8 cellular contexts compared by ENCODE assay signal in genomic region chr4:38856524-38857337, GRCh38. TPM values are rescaled to one million over a fixed set of nuclear protein-coding genes. Genes with fewer than 3 reads are reported as not detected.
DNase-seq lines count a peak whose midpoint lies in the region; ATAC-seq and TF ChIP-seq lines count a peak whose summit lies in the region.

A gene with protein sequence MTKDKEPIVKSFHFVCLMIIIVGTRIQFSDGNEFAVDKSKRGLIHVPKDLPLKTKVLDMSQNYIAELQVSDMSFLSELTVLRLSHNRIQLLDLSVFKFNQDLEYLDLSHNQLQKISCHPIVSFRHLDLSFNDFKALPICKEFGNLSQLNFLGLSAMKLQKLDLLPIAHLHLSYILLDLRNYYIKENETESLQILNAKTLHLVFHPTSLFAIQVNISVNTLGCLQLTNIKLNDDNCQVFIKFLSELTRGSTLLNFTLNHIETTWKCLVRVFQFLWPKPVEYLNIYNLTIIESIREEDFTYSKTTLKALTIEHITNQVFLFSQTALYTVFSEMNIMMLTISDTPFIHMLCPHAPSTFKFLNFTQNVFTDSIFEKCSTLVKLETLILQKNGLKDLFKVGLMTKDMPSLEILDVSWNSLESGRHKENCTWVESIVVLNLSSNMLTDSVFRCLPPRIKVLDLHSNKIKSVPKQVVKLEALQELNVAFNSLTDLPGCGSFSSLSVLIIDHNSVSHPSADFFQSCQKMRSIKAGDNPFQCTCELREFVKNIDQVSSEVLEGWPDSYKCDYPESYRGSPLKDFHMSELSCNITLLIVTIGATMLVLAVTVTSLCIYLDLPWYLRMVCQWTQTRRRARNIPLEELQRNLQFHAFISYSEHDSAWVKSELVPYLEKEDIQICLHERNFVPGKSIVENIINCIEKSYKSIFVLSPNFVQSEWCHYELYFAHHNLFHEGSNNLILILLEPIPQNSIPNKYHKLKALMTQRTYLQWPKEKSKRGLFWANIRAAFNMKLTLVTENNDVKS (minus strand): TSS chr4:38856817. CDS start chr4:38829473, 27,344 bp downstream.

- H3K4me1 ChIP-seq in skeletal muscle satellite cell (ENCODE audit: control insufficient read depth, insufficient read depth, low read length) = peaks cover 22% of the 10 kb centered on the region

- no peaks in the 10 kb centered on the region for H3K9me3 ChIP-seq in skeletal muscle satellite cell (replicated peaks; ENCODE audit: low read length)

- no peaks in the 10 kb centered on the region for H3K36me3 ChIP-seq in skeletal muscle satellite cell (ENCODE audit: insufficient read depth, low read length)

- H3K27me3 ChIP-seq in skeletal muscle satellite cell (ENCODE audit: control insufficient read depth, insufficient read depth, low read length) = no peaks in the 10 kb centered on the region

- WGBS in adipose tissue, 3 donors = 9 to 22% (median 19%) methylated on average over 8 of the region's 8 CpGs

- peak; percentile 65 for TF ChIP-seq RAD21 in Ishikawa (IDR thresholded peaks at IDR 0.05; ENCODE audit: low read depth)

- H3K4me3 ChIP-seq in skeletal muscle satellite cell (ENCODE audit: low read length) = peak within 1 kb of the TSS; percentile 58

- intact Hi-C loops in left ventricle myocardium superior (cut with micrococcal nuclease) = no loop called here

- ATAC-seq in GM19023 (IDR thresholded peaks at IDR 0.05; ENCODE audit: unreplicated experiment) (peak; percentile 46), left ventricle myocardium superior (peak; percentile 59)

- no peak for TF ChIP-seq EP300 in Ishikawa (IDR thresholded peaks at IDR 0.05; ENCODE audit: borderline replicate concordance)

- peak within 1 kb of the TSS; percentile 70 for H3K9ac ChIP-seq in skeletal muscle satellite cell (ENCODE audit: low read depth, low read length)

- H3K4me2 ChIP-seq in skeletal muscle satellite cell (ENCODE audit: low read length) = peak within 1 kb of the TSS; percentile 77

- H3K27ac ChIP-seq in adipose tissue (ENCODE audit: low read depth, low read length) = peak within 1 kb of the TSS; percentile 72

- DNase-seq in Ammon's horn (ENCODE audit: low spot score) (peak; percentile 49), SKM-1 (lab: John Stamatoyannopoulos, UW; ENCODE audit: unreplicated experiment) (peak; percentile 78), left ventricle myocardium superior (no peak), foreskin melanocyte (no peak)

TF ChIP-seq in Ishikawa, 13 proteins besides CTCF, POLR2A, EP300 and RAD21:
- TF ChIP-seq YY1 (IDR thresholded peaks at IDR 0.05; ENCODE audit: low read depth) (no peak), ZBTB7A (IDR thresholded peaks at IDR 0.05; ENCODE audit: low read depth) (no peak), NFIC (IDR thresholded peaks at IDR 0.05) (no peak), EGR1 (IDR thresholded peaks at IDR 0.05) (no peak), TEAD4 (IDR thresholded peaks at IDR 0.05) (no peak), USF1 (IDR thresholded peaks at IDR 0.05) (no peak), CREB1 (IDR thresholded peaks at IDR 0.05; ENCODE audit: low read depth) (no peak), TAF1 (IDR thresholded peaks at IDR 0.05; ENCODE audit: low read depth) (no peak), CEBPB (IDR thresholded peaks at IDR 0.05) (no peak), FOXM1 (IDR thresholded peaks at IDR 0.05; ENCODE audit: borderline replicate concordance, low read depth) (no peak), TCF12 (IDR thresholded peaks at IDR 0.05; ENCODE audit: low read depth) (no peak)
- TF ChIP-seq, protein P1, sequence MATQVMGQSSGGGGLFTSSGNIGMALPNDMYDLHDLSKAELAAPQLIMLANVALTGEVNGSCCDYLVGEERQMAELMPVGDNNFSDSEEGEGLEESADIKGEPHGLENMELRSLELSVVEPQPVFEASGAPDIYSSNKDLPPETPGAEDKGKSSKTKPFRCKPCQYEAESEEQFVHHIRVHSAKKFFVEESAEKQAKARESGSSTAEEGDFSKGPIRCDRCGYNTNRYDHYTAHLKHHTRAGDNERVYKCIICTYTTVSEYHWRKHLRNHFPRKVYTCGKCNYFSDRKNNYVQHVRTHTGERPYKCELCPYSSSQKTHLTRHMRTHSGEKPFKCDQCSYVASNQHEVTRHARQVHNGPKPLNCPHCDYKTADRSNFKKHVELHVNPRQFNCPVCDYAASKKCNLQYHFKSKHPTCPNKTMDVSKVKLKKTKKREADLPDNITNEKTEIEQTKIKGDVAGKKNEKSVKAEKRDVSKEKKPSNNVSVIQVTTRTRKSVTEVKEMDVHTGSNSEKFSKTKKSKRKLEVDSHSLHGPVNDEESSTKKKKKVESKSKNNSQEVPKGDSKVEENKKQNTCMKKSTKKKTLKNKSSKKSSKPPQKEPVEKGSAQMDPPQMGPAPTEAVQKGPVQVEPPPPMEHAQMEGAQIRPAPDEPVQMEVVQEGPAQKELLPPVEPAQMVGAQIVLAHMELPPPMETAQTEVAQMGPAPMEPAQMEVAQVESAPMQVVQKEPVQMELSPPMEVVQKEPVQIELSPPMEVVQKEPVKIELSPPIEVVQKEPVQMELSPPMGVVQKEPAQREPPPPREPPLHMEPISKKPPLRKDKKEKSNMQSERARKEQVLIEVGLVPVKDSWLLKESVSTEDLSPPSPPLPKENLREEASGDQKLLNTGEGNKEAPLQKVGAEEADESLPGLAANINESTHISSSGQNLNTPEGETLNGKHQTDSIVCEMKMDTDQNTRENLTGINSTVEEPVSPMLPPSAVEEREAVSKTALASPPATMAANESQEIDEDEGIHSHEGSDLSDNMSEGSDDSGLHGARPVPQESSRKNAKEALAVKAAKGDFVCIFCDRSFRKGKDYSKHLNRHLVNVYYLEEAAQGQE (IDR thresholded peaks at IDR 0.05; ENCODE audit: low read depth) = no peak

RNA-seq across cellular contexts. Expression of the gene that starts here (rescaled TPM):
- under 1 TPM; 0.14 to 0.88 (median 0.79) TPM for polyA plus RNA-seq in adipose tissue
- total RNA-seq in left ventricle myocardium superior = 1.5 TPM
- total RNA-seq in skeletal muscle satellite cell (2012; rRNA removed) = 3.0 and 3.7 TPM in 2 replicates

Comparison
In these comparisons a context has a peak if more than half of its experiments do, and no peak if none do; other contexts are left out.
1. DNase-seq: peak in Ammon's horn (single experiment) and SKM-1 (single experiment); none in left ventricle myocardium superior (single experiment) and foreskin melanocyte (single experiment).